ENCODE assay signal across 8 cellular contexts in the genomic region with DNA sequence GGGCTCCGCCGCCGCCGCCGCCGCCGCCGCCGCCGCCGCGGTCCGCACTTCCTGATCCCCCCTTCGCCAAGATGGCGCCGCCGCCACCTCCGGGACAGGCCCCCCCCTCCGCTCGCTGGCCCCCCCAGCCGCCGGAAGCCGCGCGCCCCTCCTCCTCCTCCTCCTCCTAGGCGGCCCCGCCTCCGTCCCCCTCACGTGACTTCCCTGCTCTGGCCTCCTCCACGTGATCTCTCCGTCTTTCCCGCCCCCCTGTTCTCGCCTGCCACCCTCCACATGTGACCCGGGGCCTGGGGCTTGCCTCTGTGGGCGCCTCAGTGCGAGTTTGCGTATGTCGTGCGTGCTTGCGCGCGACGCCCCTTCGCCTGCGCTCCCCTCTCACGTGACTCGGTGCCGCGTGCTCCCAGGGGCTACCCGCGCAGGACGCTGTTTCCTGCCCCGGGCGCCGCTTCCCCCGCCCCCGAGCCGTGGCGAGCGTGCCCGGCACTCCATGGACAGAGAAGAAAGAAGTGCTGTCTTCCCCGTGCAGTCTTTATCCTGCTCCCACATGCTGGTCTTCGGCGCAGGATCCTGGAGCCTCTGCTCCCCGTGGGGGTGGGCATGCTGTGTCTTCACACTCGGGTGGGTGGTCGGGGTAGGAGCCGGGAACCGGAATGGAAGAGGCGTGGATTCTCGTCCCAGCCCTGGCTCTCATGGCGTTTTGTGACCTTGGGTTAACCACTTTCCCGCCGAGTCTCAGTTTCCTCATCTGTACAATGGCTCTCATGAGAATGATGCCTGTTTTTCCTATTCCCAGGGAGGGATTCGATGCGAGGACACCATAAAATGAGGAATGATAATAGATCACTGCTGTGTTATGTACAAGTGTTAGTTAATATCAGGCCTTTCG. TPM values are rescaled to one million over a fixed set of nuclear protein-coding genes. Genes with fewer than 3 reads are reported as not detected.
A peak's percentile ranks its signal among the peaks of the same experiment; 100 is the strongest.
DNase-seq lines count a peak whose midpoint lies in the region; ATAC-seq, FAIRE-seq and TF ChIP-seq lines count a peak whose summit lies in the region.

Gene UBE2Q1 (minus strand): TSS at position 53 of the 886 bp plus-strand sequence. CDS start 109 bp downstream, outside the sequence.

- no peaks in the 10 kb centered on the region for H3K9me3 Mint-ChIP-seq in activated T-cell treated with anti-CD3 and anti-CD28 coated beads, Interleukin-2, amount 50 U/mL, for 72 hours

- no peaks in the 10 kb centered on the region for H3K27me3 ChIP-seq in esophagus muscularis mucosa

- peak; percentile 36 for FAIRE-seq in RCC 7860 (lab: Jason Lieb, UNC)

- peak within 1 kb of the TSS; percentile 91 to 98 for H3K4me3 Mint-ChIP-seq in activated T-cell treated with anti-CD3 and anti-CD28 coated beads, Interleukin-2, amount 50 U/mL, for 72 hours

- DNase-seq in DMS79 (lab: John Stamatoyannopoulos, UW) (peak; percentile 98), RCC 7860 (ENCODE audit: low spot score) (peak; percentile 95), esophagus muscularis mucosa (ENCODE audit: extremely low spot score) (peak; percentile 100), myocyte (ENCODE audit: low read depth) (peak; percentile 99)
- peak; percentile 100 for DNase-seq in activated T-cell treated with anti-CD3 and anti-CD28 coated beads, Interleukin-2, amount 50 U/mL, for 72 hours
- DNase-seq in stimulated activated CD8-positive, alpha-beta memory T cell treated with anti-CD3 and anti-CD28 coated beads, Interleukin-7, amount 100 ng/mL, for 48 hours (ENCODE audit: extremely low read depth in 1 of 2, low read depth in 1 of 2): peak; percentile 98 to 100

- no peaks in the 10 kb centered on the region for H3K27me3 Mint-ChIP-seq in activated T-cell treated with anti-CD3 and anti-CD28 coated beads, Interleukin-2, amount 50 U/mL, for 72 hours (ENCODE audit: low read depth)

- H3K36me3 ChIP-seq in KOPT-K1 (ENCODE audit: insufficient read depth, low read length) (peaks cover 28% of the 10 kb centered on the region), esophagus muscularis mucosa (peaks cover 19 to 21% (median 20%) of the 10 kb centered on the region in 4 donors)

- H3K4me3 ChIP-seq in esophagus muscularis mucosa: peak within 1 kb of the TSS; percentile 84 to 99 (median 92)

- H3K36me3 Mint-ChIP-seq in activated T-cell treated with anti-CD3 and anti-CD28 coated beads, Interleukin-2, amount 50 U/mL, for 72 hours (ENCODE audit: insufficient read depth in 2 of 2): peaks cover 7 to 20% of the 10 kb centered on the region in 2 donors

- intact Hi-C loops in esophagus muscularis mucosa (cut with DNase I): loop anchor here (5.0 to 10.0 kb wide), 3 partner anchors 53 to 204 kb away; partner anchors contain the start of gene IL6R

- ATAC-seq in GM21786 (IDR thresholded peaks at IDR 0.05; ENCODE audit: unreplicated experiment): peak; percentile 86
- peak; percentile 95 to 96 for ATAC-seq in activated T-cell treated with anti-CD3 and anti-CD28 coated beads, Interleukin-2, amount 50 U/mL, for 72 hours (replicated peaks in 1 of 2)

- under 1% methylated on average over 49 of the region's 77 CpGs for WGBS in esophagus muscularis mucosa

- H3K9me3 ChIP-seq in KOPT-K1 (ENCODE audit: insufficient read depth, low read length, poor library complexity, severe bottlenecking) (no peaks in the 10 kb centered on the region), esophagus muscularis mucosa (no peaks in the 10 kb centered on the region)

- TF ChIP-seq CTCF in esophagus muscularis mucosa (IDR thresholded peaks at IDR 0.05): no peak

- TF ChIP-seq POLR2A in esophagus muscularis mucosa (IDR thresholded peaks at IDR 0.05; ENCODE audit: low read depth): peak; percentile 52

- H3K4me1 ChIP-seq in esophagus muscularis mucosa: peaks cover 19 to 51% (median 40%) of the 10 kb centered on the region in 4 donors

- H3K27ac ChIP-seq in KOPT-K1 (ENCODE audit: low read depth, low read length, poor library complexity, severe bottlenecking): peak within 1 kb of the TSS; percentile 74
- H3K27ac ChIP-seq in esophagus muscularis mucosa (replicated peaks in 1 of 4): peak within 1 kb of the TSS; percentile 92 to 96 (median 96)

- H3K27ac Mint-ChIP-seq in activated T-cell treated with anti-CD3 and anti-CD28 coated beads, Interleukin-2, amount 50 U/mL, for 72 hours: peak within 1 kb of the TSS; percentile 88

- H3K4me1 Mint-ChIP-seq in activated T-cell treated with anti-CD3 and anti-CD28 coated beads, Interleukin-2, amount 50 U/mL, for 72 hours (ENCODE audit: low read depth): peaks cover 43% of the 10 kb centered on the region

- TF ChIP-seq EP300 in esophagus muscularis mucosa (IDR thresholded peaks at IDR 0.05): no peak

RNA-seq across cellular contexts. Expression of gene UBE2Q1, which starts in this region (rescaled TPM):
- 100 to 1,000 TPM in 1 of 2 donors, 10 to 100 TPM in 1; 99.6 to 102 TPM for total RNA-seq in activated T-cell treated with anti-CD3 and anti-CD28 coated beads, Interleukin-2, amount 50 U/mL, for 72 hours
- total RNA-seq in esophagus muscularis mucosa: 10 to 100 TPM; 23.7 to 41.3 (median 31.3) TPM
- total RNA-seq in myocyte: 35.7 and 37.0 TPM in 2 replicates
- 115 TPM for polyA plus RNA-seq in myocyte (2012)

Comparison
In these comparisons a context has a peak if more than half of its experiments do, and no peak if none do; other contexts are left out.
1. Peak in every context shown above with its lines: DNase-seq, ATAC-seq, H3K4me3 ChIP-seq and H3K27ac ChIP-seq.